Comparison of ENCODE assay signal across 1 cellular context in genomic region chr4:74675673-74676279, GRCh38.
TF ChIP-seq lines count a peak whose summit lies in the region.

No MANE protein-coding gene starts in this region.

TF ChIP-seq in HepG2, 621 proteins besides CTCF, POLR2A, EP300 and RAD21 (continued from another document):
- TF ChIP-seq, protein P1, sequence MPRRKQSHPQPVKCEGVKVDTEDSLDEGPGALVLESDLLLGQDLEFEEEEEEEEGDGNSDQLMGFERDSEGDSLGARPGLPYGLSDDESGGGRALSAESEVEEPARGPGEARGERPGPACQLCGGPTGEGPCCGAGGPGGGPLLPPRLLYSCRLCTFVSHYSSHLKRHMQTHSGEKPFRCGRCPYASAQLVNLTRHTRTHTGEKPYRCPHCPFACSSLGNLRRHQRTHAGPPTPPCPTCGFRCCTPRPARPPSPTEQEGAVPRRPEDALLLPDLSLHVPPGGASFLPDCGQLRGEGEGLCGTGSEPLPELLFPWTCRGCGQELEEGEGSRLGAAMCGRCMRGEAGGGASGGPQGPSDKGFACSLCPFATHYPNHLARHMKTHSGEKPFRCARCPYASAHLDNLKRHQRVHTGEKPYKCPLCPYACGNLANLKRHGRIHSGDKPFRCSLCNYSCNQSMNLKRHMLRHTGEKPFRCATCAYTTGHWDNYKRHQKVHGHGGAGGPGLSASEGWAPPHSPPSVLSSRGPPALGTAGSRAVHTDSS (CRISPR knock-in tag; conservative IDR thresholded peaks at IDR 0.05) = no peak
- TF ChIP-seq, protein P2, sequence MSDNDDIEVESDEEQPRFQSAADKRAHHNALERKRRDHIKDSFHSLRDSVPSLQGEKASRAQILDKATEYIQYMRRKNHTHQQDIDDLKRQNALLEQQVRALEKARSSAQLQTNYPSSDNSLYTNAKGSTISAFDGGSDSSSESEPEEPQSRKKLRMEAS (IDR thresholded peaks at IDR 0.05) = no peak
- TF ChIP-seq, protein P3, sequence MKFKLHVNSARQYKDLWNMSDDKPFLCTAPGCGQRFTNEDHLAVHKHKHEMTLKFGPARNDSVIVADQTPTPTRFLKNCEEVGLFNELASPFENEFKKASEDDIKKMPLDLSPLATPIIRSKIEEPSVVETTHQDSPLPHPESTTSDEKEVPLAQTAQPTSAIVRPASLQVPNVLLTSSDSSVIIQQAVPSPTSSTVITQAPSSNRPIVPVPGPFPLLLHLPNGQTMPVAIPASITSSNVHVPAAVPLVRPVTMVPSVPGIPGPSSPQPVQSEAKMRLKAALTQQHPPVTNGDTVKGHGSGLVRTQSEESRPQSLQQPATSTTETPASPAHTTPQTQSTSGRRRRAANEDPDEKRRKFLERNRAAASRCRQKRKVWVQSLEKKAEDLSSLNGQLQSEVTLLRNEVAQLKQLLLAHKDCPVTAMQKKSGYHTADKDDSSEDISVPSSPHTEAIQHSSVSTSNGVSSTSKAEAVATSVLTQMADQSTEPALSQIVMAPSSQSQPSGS (CRISPR knock-in tag; IDR thresholded peaks at IDR 0.05) = no peak
- no peak for TF ChIP-seq HNRNPUL1 (IDR thresholded peaks at IDR 0.05; ENCODE audit: low read depth, low read length)
- TF ChIP-seq TRIM24 (CRISPR knock-in tag; IDR thresholded peaks at IDR 0.05) = no peak
- TF ChIP-seq SMARCC2 (IDR thresholded peaks at IDR 0.05) = no peak
- TF ChIP-seq, protein P4, sequence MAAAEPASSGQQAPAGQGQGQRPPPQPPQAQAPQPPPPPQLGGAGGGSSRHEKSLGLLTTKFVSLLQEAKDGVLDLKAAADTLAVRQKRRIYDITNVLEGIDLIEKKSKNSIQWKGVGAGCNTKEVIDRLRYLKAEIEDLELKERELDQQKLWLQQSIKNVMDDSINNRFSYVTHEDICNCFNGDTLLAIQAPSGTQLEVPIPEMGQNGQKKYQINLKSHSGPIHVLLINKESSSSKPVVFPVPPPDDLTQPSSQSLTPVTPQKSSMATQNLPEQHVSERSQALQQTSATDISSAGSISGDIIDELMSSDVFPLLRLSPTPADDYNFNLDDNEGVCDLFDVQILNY (CRISPR knock-in tag; conservative IDR thresholded peaks at IDR 0.05) = no peak
- no peak for TF ChIP-seq DR1 (CRISPR knock-in tag; IDR thresholded peaks at IDR 0.05)
- TF ChIP-seq ZNF354B (CRISPR knock-in tag; IDR thresholded peaks at IDR 0.05) = no peak
- TF ChIP-seq NPAS2 (CRISPR knock-in tag; IDR thresholded peaks at IDR 0.05; ENCODE audit: borderline replicate concordance) = no peak
- no peak for TF ChIP-seq HNF1B (CRISPR knock-in tag; IDR thresholded peaks at IDR 0.05)
- TF ChIP-seq, protein P5, sequence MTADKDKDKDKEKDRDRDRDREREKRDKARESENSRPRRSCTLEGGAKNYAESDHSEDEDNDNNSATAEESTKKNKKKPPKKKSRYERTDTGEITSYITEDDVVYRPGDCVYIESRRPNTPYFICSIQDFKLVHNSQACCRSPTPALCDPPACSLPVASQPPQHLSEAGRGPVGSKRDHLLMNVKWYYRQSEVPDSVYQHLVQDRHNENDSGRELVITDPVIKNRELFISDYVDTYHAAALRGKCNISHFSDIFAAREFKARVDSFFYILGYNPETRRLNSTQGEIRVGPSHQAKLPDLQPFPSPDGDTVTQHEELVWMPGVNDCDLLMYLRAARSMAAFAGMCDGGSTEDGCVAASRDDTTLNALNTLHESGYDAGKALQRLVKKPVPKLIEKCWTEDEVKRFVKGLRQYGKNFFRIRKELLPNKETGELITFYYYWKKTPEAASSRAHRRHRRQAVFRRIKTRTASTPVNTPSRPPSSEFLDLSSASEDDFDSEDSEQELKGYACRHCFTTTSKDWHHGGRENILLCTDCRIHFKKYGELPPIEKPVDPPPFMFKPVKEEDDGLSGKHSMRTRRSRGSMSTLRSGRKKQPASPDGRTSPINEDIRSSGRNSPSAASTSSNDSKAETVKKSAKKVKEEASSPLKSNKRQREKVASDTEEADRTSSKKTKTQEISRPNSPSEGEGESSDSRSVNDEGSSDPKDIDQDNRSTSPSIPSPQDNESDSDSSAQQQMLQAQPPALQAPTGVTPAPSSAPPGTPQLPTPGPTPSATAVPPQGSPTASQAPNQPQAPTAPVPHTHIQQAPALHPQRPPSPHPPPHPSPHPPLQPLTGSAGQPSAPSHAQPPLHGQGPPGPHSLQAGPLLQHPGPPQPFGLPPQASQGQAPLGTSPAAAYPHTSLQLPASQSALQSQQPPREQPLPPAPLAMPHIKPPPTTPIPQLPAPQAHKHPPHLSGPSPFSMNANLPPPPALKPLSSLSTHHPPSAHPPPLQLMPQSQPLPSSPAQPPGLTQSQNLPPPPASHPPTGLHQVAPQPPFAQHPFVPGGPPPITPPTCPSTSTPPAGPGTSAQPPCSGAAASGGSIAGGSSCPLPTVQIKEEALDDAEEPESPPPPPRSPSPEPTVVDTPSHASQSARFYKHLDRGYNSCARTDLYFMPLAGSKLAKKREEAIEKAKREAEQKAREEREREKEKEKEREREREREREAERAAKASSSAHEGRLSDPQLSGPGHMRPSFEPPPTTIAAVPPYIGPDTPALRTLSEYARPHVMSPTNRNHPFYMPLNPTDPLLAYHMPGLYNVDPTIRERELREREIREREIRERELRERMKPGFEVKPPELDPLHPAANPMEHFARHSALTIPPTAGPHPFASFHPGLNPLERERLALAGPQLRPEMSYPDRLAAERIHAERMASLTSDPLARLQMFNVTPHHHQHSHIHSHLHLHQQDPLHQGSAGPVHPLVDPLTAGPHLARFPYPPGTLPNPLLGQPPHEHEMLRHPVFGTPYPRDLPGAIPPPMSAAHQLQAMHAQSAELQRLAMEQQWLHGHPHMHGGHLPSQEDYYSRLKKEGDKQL (CRISPR knock-in tag; IDR thresholded peaks at IDR 0.05; ENCODE audit: low read depth) = no peak
- TF ChIP-seq ZSCAN20 (CRISPR knock-in tag; IDR thresholded peaks at IDR 0.05; ENCODE audit: borderline replicate concordance) = no peak
- no peak for TF ChIP-seq MXI1 (IDR thresholded peaks at IDR 0.05; ENCODE audit: borderline replicate concordance, low read depth, low read length)
- 0 out of 2 replicates have a peak, but pooled peaks have one; percentile 10 for TF ChIP-seq CEBPG (CRISPR knock-in tag; IDR thresholded peaks at IDR 0.05)
- TF ChIP-seq ZNF883 (CRISPR knock-in tag; IDR thresholded peaks at IDR 0.05; ENCODE audit: not compliant biosample characterization) = no peak
- no peak for TF ChIP-seq NFATC3 (CRISPR knock-in tag; IDR thresholded peaks at IDR 0.05)
- no peak for TF ChIP-seq PRMT3 (CRISPR knock-in tag; IDR thresholded peaks at IDR 0.05; ENCODE audit: borderline replicate concordance, low read depth)
- no peak for TF ChIP-seq ZNF605 (CRISPR knock-in tag; IDR thresholded peaks at IDR 0.05)
- TF ChIP-seq AHR (CRISPR knock-in tag; IDR thresholded peaks at IDR 0.05) = no peak
- no peak for TF ChIP-seq ZNF790 (CRISPR knock-in tag; IDR thresholded peaks at IDR 0.05; ENCODE audit: borderline replicate concordance)
- TF ChIP-seq SMC3 (IDR thresholded peaks at IDR 0.05; ENCODE audit: low read length) = peak; percentile 94
- TF ChIP-seq ZNF619 (CRISPR knock-in tag; IDR thresholded peaks at IDR 0.05) = no peak
- TF ChIP-seq, protein P6, sequence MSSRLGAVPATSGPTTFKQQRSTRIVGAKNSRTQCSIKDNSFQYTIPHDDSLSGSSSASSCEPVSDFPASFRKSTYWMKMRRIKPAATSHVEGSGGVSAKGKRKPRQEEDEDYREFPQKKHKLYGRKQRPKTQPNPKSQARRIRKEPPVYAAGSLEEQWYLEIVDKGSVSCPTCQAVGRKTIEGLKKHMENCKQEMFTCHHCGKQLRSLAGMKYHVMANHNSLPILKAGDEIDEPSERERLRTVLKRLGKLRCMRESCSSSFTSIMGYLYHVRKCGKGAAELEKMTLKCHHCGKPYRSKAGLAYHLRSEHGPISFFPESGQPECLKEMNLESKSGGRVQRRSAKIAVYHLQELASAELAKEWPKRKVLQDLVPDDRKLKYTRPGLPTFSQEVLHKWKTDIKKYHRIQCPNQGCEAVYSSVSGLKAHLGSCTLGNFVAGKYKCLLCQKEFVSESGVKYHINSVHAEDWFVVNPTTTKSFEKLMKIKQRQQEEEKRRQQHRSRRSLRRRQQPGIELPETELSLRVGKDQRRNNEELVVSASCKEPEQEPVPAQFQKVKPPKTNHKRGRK (CRISPR knock-in tag; IDR thresholded peaks at IDR 0.05) = no peak
- no peak for TF ChIP-seq GPN1 (CRISPR knock-in tag; IDR thresholded peaks at IDR 0.05; ENCODE audit: borderline replicate concordance)
- TF ChIP-seq, protein P7, sequence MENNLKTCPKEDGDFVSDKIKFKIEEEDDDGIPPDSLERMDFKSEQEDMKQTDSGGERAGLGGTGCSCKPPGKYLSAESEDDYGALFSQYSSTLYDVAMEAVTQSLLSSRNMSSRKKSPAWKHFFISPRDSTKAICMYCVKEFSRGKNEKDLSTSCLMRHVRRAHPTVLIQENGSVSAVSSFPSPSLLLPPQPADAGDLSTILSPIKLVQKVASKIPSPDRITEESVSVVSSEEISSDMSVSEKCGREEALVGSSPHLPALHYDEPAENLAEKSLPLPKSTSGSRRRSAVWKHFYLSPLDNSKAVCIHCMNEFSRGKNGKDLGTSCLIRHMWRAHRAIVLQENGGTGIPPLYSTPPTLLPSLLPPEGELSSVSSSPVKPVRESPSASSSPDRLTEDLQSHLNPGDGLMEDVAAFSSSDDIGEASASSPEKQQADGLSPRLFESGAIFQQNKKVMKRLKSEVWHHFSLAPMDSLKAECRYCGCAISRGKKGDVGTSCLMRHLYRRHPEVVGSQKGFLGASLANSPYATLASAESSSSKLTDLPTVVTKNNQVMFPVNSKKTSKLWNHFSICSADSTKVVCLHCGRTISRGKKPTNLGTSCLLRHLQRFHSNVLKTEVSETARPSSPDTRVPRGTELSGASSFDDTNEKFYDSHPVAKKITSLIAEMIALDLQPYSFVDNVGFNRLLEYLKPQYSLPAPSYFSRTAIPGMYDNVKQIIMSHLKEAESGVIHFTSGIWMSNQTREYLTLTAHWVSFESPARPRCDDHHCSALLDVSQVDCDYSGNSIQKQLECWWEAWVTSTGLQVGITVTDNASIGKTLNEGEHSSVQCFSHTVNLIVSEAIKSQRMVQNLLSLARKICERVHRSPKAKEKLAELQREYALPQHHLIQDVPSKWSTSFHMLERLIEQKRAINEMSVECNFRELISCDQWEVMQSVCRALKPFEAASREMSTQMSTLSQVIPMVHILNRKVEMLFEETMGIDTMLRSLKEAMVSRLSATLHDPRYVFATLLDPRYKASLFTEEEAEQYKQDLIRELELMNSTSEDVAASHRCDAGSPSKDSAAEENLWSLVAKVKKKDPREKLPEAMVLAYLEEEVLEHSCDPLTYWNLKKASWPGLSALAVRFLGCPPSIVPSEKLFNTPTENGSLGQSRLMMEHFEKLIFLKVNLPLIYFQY (CRISPR knock-in tag; IDR thresholded peaks at IDR 0.05; ENCODE audit: borderline replicate concordance) = no peak
- TF ChIP-seq RFX1 (IDR thresholded peaks at IDR 0.05) = no peak
- no peak for TF ChIP-seq CBX5 (CRISPR knock-in tag; IDR thresholded peaks at IDR 0.05; ENCODE audit: borderline replicate concordance)
- TF ChIP-seq ONECUT2 (CRISPR knock-in tag; IDR thresholded peaks at IDR 0.05) = no peak
- peak; percentile 44 for TF ChIP-seq TEAD3 (CRISPR knock-in tag; optimal IDR thresholded peaks at IDR 0.05; ENCODE audit: borderline replicate concordance)
- TF ChIP-seq SP140L (CRISPR knock-in tag; IDR thresholded peaks at IDR 0.05; ENCODE audit: borderline replicate concordance) = no peak
